Comparison of ENCODE assay signal across 19 cellular contexts in genomic region chr9:101443358-101443757, GRCh38. TPM values are rescaled to one million over a fixed set of nuclear protein-coding genes. Genes with fewer than 3 reads are reported as not detected.
A peak's percentile ranks its signal among the peaks of the same experiment; 100 is the strongest.
DNase-seq lines count a peak whose midpoint lies in the region; ATAC-seq lines count a peak whose summit lies in the region.
"Had no signal": no experiment of that assay in that cellular context is flagged by ENCODE, and none has a peak within 500 bp of the region (broad histone marks: within the 10 kb centered on the region; RNA-seq: fewer than 3 reads in every experiment).

No MANE protein-coding gene starts in this region.

- DNase-seq in NCI-H1092 treated with DMSO at 0.1 percent for 48 hours (lab: John Stamatoyannopoulos, UW) = peak; percentile 93
- peak; percentile 94 for DNase-seq in NCI-H446 treated with DMSO at 0.1 percent for 48 hours (lab: John Stamatoyannopoulos, UW)
- peak; percentile 71 for DNase-seq in Right ventricle myocardium inferior (ENCODE audit: missing footprints)
- no peak for DNase-seq in MV-4-11 (lab: John Stamatoyannopoulos, UW)
- no peak for DNase-seq in stimulated activated naive CD8-positive, alpha-beta T cell treated with anti-CD3 and anti-CD28 coated beads, Interleukin-15, amount 100 ng/mL, for 72 hours
- DNase-seq: activated CD4-positive, alpha-beta T cell treated with anti-CD3 and anti-CD28 coated beads for 48 hours; activated T-cell treated with anti-CD3 and anti-CD28 coated beads, Interleukin-2, amount 50 U/mL, for 72 hours; AML-193; colonic mucosa; DND-41; esophagus squamous epithelium; NCI-H2029; stimulated activated CD4-positive, alpha-beta T cell treated with anti-CD3 and anti-CD28 coated beads, Interleukin-2, amount 100 ng/mL, for 48 hours; T-helper 2 cell had no signal

- H3K27me3 ChIP-seq in muscle layer of duodenum (ENCODE audit: low read depth, low read length) = no peaks in the 10 kb centered on the region
- H3K27me3 ChIP-seq: colonic mucosa had no signal

- intact Hi-C loops in Right ventricle myocardium inferior (cut with DNase I) = loop anchor here (2.0 kb wide), 1 partner anchor 45 kb away; the partner anchor contains the start of genes MRPL50 and ZNF189

- H3K9me3 ChIP-seq in muscle layer of duodenum (ENCODE audit: control insufficient read depth in 1 of 2, low read length in 2 of 2) = no peaks in the 10 kb centered on the region
- H3K9me3 ChIP-seq: colonic mucosa, esophagus squamous epithelium had no signal

- no peaks in the 10 kb centered on the region for H3K9me3 Mint-ChIP-seq in stimulated activated naive CD8-positive, alpha-beta T cell treated with anti-CD3 and anti-CD28 coated beads, Interleukin-15, amount 100 ng/mL, for 72 hours
- H3K9me3 Mint-ChIP-seq: activated T-cell treated with anti-CD3 and anti-CD28 coated beads, Interleukin-2, amount 50 U/mL, for 72 hours; mesothelial cell of epicardium had no signal

- no peak overlapping the region for H3K4me3 Mint-ChIP-seq in stimulated activated naive CD8-positive, alpha-beta T cell treated with anti-CD3 and anti-CD28 coated beads, Interleukin-15, amount 100 ng/mL, for 72 hours
- H3K4me3 Mint-ChIP-seq: activated T-cell treated with anti-CD3 and anti-CD28 coated beads, Interleukin-2, amount 50 U/mL, for 72 hours; IgD-negative memory B cell; mesothelial cell of epicardium had no signal

- no peaks in the 10 kb centered on the region for H3K36me3 ChIP-seq in muscle layer of duodenum (ENCODE audit: control insufficient read depth in 1 of 2, insufficient read depth in 2 of 2, low read length in 2 of 2)
- H3K36me3 ChIP-seq: colonic mucosa, esophagus squamous epithelium had no signal

- ATAC-seq in Right ventricle myocardium inferior = peak; percentile 95
- ATAC-seq in GM18861 (IDR thresholded peaks at IDR 0.05; ENCODE audit: unreplicated experiment) = no peak
- ATAC-seq in stimulated activated naive CD8-positive, alpha-beta T cell treated with anti-CD3 and anti-CD28 coated beads, Interleukin-15, amount 100 ng/mL, for 72 hours = no peak
- ATAC-seq in HG03039 (IDR thresholded peaks at IDR 0.05; ENCODE audit: unreplicated experiment) = no peak
- ATAC-seq: activated T-cell treated with anti-CD3 and anti-CD28 coated beads, Interleukin-2, amount 50 U/mL, for 72 hours had no signal

- peaks cover 68% of the 10 kb centered on the region for H3K27me3 Mint-ChIP-seq in stimulated activated naive CD8-positive, alpha-beta T cell treated with anti-CD3 and anti-CD28 coated beads, Interleukin-15, amount 100 ng/mL, for 72 hours

- H3K27ac Mint-ChIP-seq in stimulated activated naive CD8-positive, alpha-beta T cell treated with anti-CD3 and anti-CD28 coated beads, Interleukin-15, amount 100 ng/mL, for 72 hours = no peak overlapping the region
- H3K27ac Mint-ChIP-seq: activated T-cell treated with anti-CD3 and anti-CD28 coated beads, Interleukin-2, amount 50 U/mL, for 72 hours; IgD-negative memory B cell; mesothelial cell of epicardium had no signal

- H3K4me3 ChIP-seq in muscle layer of duodenum (ENCODE audit: low read depth in 1 of 2, low read length in 2 of 2) = no peak overlapping the region
- H3K4me3 ChIP-seq: colonic mucosa, esophagus squamous epithelium had no signal

- peaks cover 1% of the 10 kb centered on the region for H3K4me1 Mint-ChIP-seq in stimulated activated naive CD8-positive, alpha-beta T cell treated with anti-CD3 and anti-CD28 coated beads, Interleukin-15, amount 100 ng/mL, for 72 hours
- H3K4me1 Mint-ChIP-seq: mesothelial cell of epicardium had no signal

- peak overlapping the region; percentile 64 for H3K27ac ChIP-seq in muscle layer of duodenum (ENCODE audit: low read length)
- H3K27ac ChIP-seq: colonic mucosa, esophagus squamous epithelium had no signal

- peaks cover 0 to 6% of the 10 kb centered on the region in 2 donors for H3K4me1 ChIP-seq in muscle layer of duodenum (ENCODE audit: control insufficient read depth in 1 of 2, insufficient read depth in 2 of 2, low read length in 2 of 2)
- H3K4me1 ChIP-seq: colonic mucosa, esophagus squamous epithelium had no signal

RNA-seq across cellular contexts. Expression of gene ALDOB, which starts 7.8 kb away (rescaled TPM):
- 0.43 TPM for total RNA-seq in Right ventricle myocardium inferior
- total RNA-seq: activated T-cell treated with anti-CD3 and anti-CD28 coated beads, Interleukin-2, amount 50 U/mL, for 72 hours; esophagus squamous epithelium; mesothelial cell of epicardium had no signal

RNA-seq across cellular contexts. Expression of gene ZNF189, which starts 44.7 kb away (rescaled TPM):
- 15.2 TPM for total RNA-seq in Right ventricle myocardium inferior

RNA-seq across cellular contexts. Expression of gene MRPL50, which starts 44.9 kb away (rescaled TPM):
- total RNA-seq in Right ventricle myocardium inferior = 16.5 TPM

RNA-seq across cellular contexts. Expression of gene BAAT, which starts 58.6 kb away (rescaled TPM):
- total RNA-seq in Right ventricle myocardium inferior = not detected
- total RNA-seq: esophagus squamous epithelium had no signal

Comparison
In these comparisons a context has a peak if more than half of its experiments do, and no peak if none do; other contexts are left out.
1. DNase-seq: peak in NCI-H1092 treated with DMSO at 0.1 percent for 48 hours (single experiment), NCI-H446 treated with DMSO at 0.1 percent for 48 hours (single experiment) and Right ventricle myocardium inferior (single experiment); none in MV-4-11 (single experiment) and stimulated activated naive CD8-positive, alpha-beta T cell treated with anti-CD3 and anti-CD28 coated beads, Interleukin-15, amount 100 ng/mL, for 72 hours (0 of 2).